ENCODE assay signal across 1 cellular context in genomic region chr19:1456121-1456900, GRCh38.
TF ChIP-seq lines count a peak whose summit lies in the region.

No MANE protein-coding gene starts in this region.

TF ChIP-seq in H1, 55 proteins besides CTCF, POLR2A, EP300 and RAD21:
- TF ChIP-seq ATF2 (IDR thresholded peaks at IDR 0.05; ENCODE audit: low read length) = no peak
- no peak for TF ChIP-seq SIRT6 (IDR thresholded peaks at IDR 0.05; ENCODE audit: low read length)
- TF ChIP-seq ASH2L (IDR thresholded peaks at IDR 0.05; ENCODE audit: low read length) = no peak
- TF ChIP-seq POLR2AphosphoS5 (IDR thresholded peaks at IDR 0.05; ENCODE audit: low read depth, low read length) = no peak
- no peak for TF ChIP-seq YY1 (IDR thresholded peaks at IDR 0.05; ENCODE audit: low read depth, low read length)
- TF ChIP-seq TEAD4 (IDR thresholded peaks at IDR 0.05; ENCODE audit: low read depth, low read length) = no peak
